8 cellular contexts compared by ENCODE assay signal in genomic region chr6:28490191-28490890, GRCh38. TPM values are rescaled to one million over a fixed set of nuclear protein-coding genes. Genes with fewer than 3 reads are reported as not detected.
A peak's percentile ranks its signal among the peaks of the same experiment; 100 is the strongest.
DNase-seq lines count a peak whose midpoint lies in the region; ATAC-seq and TF ChIP-seq lines count a peak whose summit lies in the region.

No MANE protein-coding gene starts in this region.

- H3K27me3 ChIP-seq in HUES6 (ENCODE audit: control insufficient read depth, insufficient read depth, low read length) (peaks cover 4% of the 10 kb centered on the region; the same call in 1 of the 2 replicates), osteoblast (ENCODE audit: insufficient read depth, low read length) (no peaks in the 10 kb centered on the region), transverse colon (peaks cover 74% of the 10 kb centered on the region)

- H3K27ac ChIP-seq in HUES6 (ENCODE audit: low read depth, low read length), result peak overlapping the region; percentile 72; the same call in 1 of the 2 replicates
- peak overlapping the region in 1 of 2 donors; percentile 11 for H3K27ac ChIP-seq in coronary artery
- peak overlapping the region; percentile 3 for H3K27ac ChIP-seq in osteoblast (ENCODE audit: low read depth, low read length)
- no peak overlapping the region for H3K27ac ChIP-seq in transverse colon

- H4K20me1 ChIP-seq in osteoblast (ENCODE audit: insufficient read depth, low read length), result no peaks in the 10 kb centered on the region

- no peaks in the 10 kb centered on the region for H3K79me2 ChIP-seq in osteoblast (ENCODE audit: insufficient read depth, low read length)

- H3K9ac ChIP-seq in HUES6 (ENCODE audit: low read length), result peak overlapping the region; percentile 76

- TF ChIP-seq POLR2A in transverse colon (IDR thresholded peaks at IDR 0.05), result no peak

- WGBS in transverse colon (ENCODE audit: low coverage in 1 of 2), 2 donors, result 22 to 28% methylated on average over 12 to 23 of the region's 23 CpGs

- in situ Hi-C loops in transverse colon (cut with MboI; ENCODE audit: low pct_ligation_motif_present in 1 of 4, low pct_unique_long_range_greater_than_20kb in 1 of 4, low sequenced_read_pairs in 3 of 4), result no loop called here

- DNase-seq in GM03348 (ENCODE audit: low spot score) (peak; percentile 32), coronary artery (ENCODE audit: low spot score) (no peak), osteoblast (ENCODE audit: insufficient read length, low spot score, missing footprints) (no peak), NCI-H128 (lab: John Stamatoyannopoulos, UW; ENCODE audit: unreplicated experiment) (no peak), transverse colon (no peak), ureter (ENCODE audit: low spot score) (no peak)

- ATAC-seq in HG02870 (IDR thresholded peaks at IDR 0.05; ENCODE audit: unreplicated experiment), result no peak

- H3K4me1 ChIP-seq in HUES6 (ENCODE audit: control insufficient read depth, insufficient read depth, low read length), result peaks cover 8% of the 10 kb centered on the region; the same call in 1 of the 2 replicates
- H3K4me1 ChIP-seq in osteoblast (ENCODE audit: insufficient read depth, low read length), result peaks cover 4% of the 10 kb centered on the region
- peaks cover 0 to 7% (median 2%) of the 10 kb centered on the region in 4 donors for H3K4me1 ChIP-seq in transverse colon

- TF ChIP-seq EP300 in transverse colon (IDR thresholded peaks at IDR 0.05; ENCODE audit: low read depth), result no peak

- H3K4me3 ChIP-seq in HUES6 (ENCODE audit: low read depth, low read length) (peak overlapping the region; percentile 76), coronary artery (peak overlapping the region; percentile 62), osteoblast (ENCODE audit: insufficient read depth, low read length) (peak overlapping the region; percentile 82), transverse colon (peak overlapping the region in 2 of 4 donors; percentile 27 to 42)

- H3K9me3 ChIP-seq in HUES6 (ENCODE audit: control insufficient read depth, insufficient read depth, low read depth, low read length) (no peaks in the 10 kb centered on the region), osteoblast (ENCODE audit: low read depth, low read length) (no peaks in the 10 kb centered on the region), transverse colon (no peaks in the 10 kb centered on the region)

- peak overlapping the region; percentile 97 for H2AFZ ChIP-seq in osteoblast (ENCODE audit: low read length)

- H3K4me2 ChIP-seq in osteoblast (ENCODE audit: insufficient read depth, low read length), result peak overlapping the region; percentile 91

- intact Hi-C loops in transverse colon (cut with DNase I; ENCODE audit: low total_unique reads), result no loop called here

- TF ChIP-seq CTCF in coronary artery (IDR thresholded peaks at IDR 0.05), result no peak
- TF ChIP-seq CTCF in osteoblast (IDR thresholded peaks at IDR 0.05; ENCODE audit: extremely low read depth, low read depth, low read length), result no peak
- no peak for TF ChIP-seq CTCF in transverse colon (IDR thresholded peaks at IDR 0.05)

- H3K36me3 ChIP-seq in HUES6 (ENCODE audit: control insufficient read depth, insufficient read depth, low read length) (no peaks in the 10 kb centered on the region), osteoblast (ENCODE audit: insufficient read depth, low read length) (no peaks in the 10 kb centered on the region), transverse colon (no peaks in the 10 kb centered on the region)

RNA-seq across cellular contexts. Expression of gene GPX6, which starts 25.3 kb away (rescaled TPM):
- total RNA-seq in osteoblast (not detected in 2 replicates), transverse colon (not detected), ureter (not detected)

RNA-seq across cellular contexts. Expression of gene GPX5, which starts 35.3 kb away (rescaled TPM):
- total RNA-seq in osteoblast, result not detected in 2 replicates
- not detected for total RNA-seq in transverse colon
- not detected for total RNA-seq in ureter

RNA-seq across cellular contexts. Expression of gene ZSCAN23, which starts 47.0 kb away (rescaled TPM):
- total RNA-seq in osteoblast (6.9 and 7.4 TPM in 2 replicates), transverse colon (10 to 100 TPM in 1 of 4 donors, 1 to 10 TPM in 1, under 1 TPM in 1, not detected in 1; 0.55 to 17.1 (median 2.5) TPM), ureter (11.2 TPM)

Comparison
In these comparisons a context has a peak if more than half of its experiments do, and no peak if none do; other contexts are left out.
1. H3K27ac ChIP-seq: peak in HUES6 (single experiment) and osteoblast (single experiment); none in transverse colon (0 of 4).